In genomic region chr2:181955010-181955409, GRCh38 we compare ENCODE assay signal across 12 cellular contexts. TPM values are rescaled to one million over a fixed set of nuclear protein-coding genes. Genes with fewer than 3 reads are reported as not detected.
A peak's percentile ranks its signal among the peaks of the same experiment; 100 is the strongest.
DNase-seq lines count a peak whose midpoint lies in the region; ATAC-seq and TF ChIP-seq lines count a peak whose summit lies in the region.
"Had no signal": no experiment of that assay in that cellular context is flagged by ENCODE, and none has a peak within 500 bp of the region (broad histone marks: within the 10 kb centered on the region; RNA-seq: fewer than 3 reads in every experiment).

No MANE protein-coding gene starts in this region.

- peaks cover 9 to 14% of the 10 kb centered on the region in 2 donors for H3K4me1 Mint-ChIP-seq in immature natural killer cell

- H3K9me3 Mint-ChIP-seq in immature natural killer cell, result no peaks in the 10 kb centered on the region

- H3K27ac ChIP-seq in OCI-LY3 (ENCODE audit: low read length), result no peak overlapping the region
- H3K27ac ChIP-seq: testis had no signal

- peak overlapping the region; percentile 54; the same call in 1 of the 2 replicates for H3K9ac ChIP-seq in OCI-LY3 (ENCODE audit: low read length)

- no peaks in the 10 kb centered on the region for H3K79me2 ChIP-seq in OCI-LY3 (ENCODE audit: low read length)

- H3K27me3 ChIP-seq in OCI-LY3 (ENCODE audit: low read depth, low read length), result 0 out of 2 replicates have a peak, but pooled peaks cover 2% of the 10 kb centered on the region
- H3K27me3 ChIP-seq: pancreas, testis had no signal

- ATAC-seq in sciatic nerve, result no peak

- CTCF ChIA-PET in GM10248 (lab: Yijun Ruan, JAX), result interaction anchor here (0.6 to 4.5 kb wide), 20 partner anchors 9 to 286 kb away, joined by 3 to 30 read pairs (median 4); no protein-coding TSS in a partner anchor

- H3K4me1 ChIP-seq in OCI-LY3 (ENCODE audit: low read length), result peaks cover 24% of the 10 kb centered on the region

- peaks cover 0 to 12% (median 0%) of the 10 kb centered on the region in 3 donors for H3K27me3 Mint-ChIP-seq in immature natural killer cell (ENCODE audit: low read depth in 3 of 3)

- no peaks in the 10 kb centered on the region for H3K36me3 Mint-ChIP-seq in immature natural killer cell

- no peak overlapping the region for H3K4me3 Mint-ChIP-seq in immature natural killer cell

- H2AFZ ChIP-seq in OCI-LY3 (ENCODE audit: low read depth, low read length), result no peak overlapping the region

- H4K20me1 ChIP-seq in OCI-LY3 (ENCODE audit: insufficient read depth, low read length), result no peaks in the 10 kb centered on the region

- POLR2A ChIA-PET in GM10248 (lab: Yijun Ruan, JAX), result no interaction called here

- peak; percentile 44 for DNase-seq in GM04504 (ENCODE audit: low read depth)
- peak; percentile 79 for DNase-seq in epithelial cell of esophagus (ENCODE audit: low read depth)
- peak; percentile 51 for DNase-seq in renal cortical epithelial cell (ENCODE audit: low read depth)
- DNase-seq in activated naive CD4-positive, alpha-beta T cell treated with anti-CD3 and anti-CD28 coated beads, Interleukin-2, amount 50 U/mL, for 16 hours, result no peak
- DNase-seq in GM10248 (ENCODE audit: extremely low spot score), result no peak
- no peak for DNase-seq in sciatic nerve (ENCODE audit: low spot score)
- no peak for DNase-seq in immature natural killer cell
- DNase-seq: GF-D8, testis had no signal

- H3K4me3 ChIP-seq in OCI-LY3 (ENCODE audit: low read length) (peak overlapping the region; percentile 78; the same call in 1 of the 2 replicates), epithelial cell of esophagus (ENCODE audit: low read length) (no peak overlapping the region)
- H3K4me3 ChIP-seq: HAP-1 had no signal

- no peaks in the 10 kb centered on the region for H3K36me3 ChIP-seq in OCI-LY3 (replicated peaks; ENCODE audit: low read depth, low read length)
- H3K36me3 ChIP-seq: HAP-1, pancreas had no signal

- H3K4me2 ChIP-seq in OCI-LY3 (ENCODE audit: low read length), result peak overlapping the region; percentile 77

- no peak overlapping the region for H3K27ac Mint-ChIP-seq in immature natural killer cell

- H3K9me3 ChIP-seq in OCI-LY3 (ENCODE audit: insufficient read depth, low read length), result no peaks in the 10 kb centered on the region
- H3K9me3 ChIP-seq: HAP-1, pancreas, testis had no signal

- no peak for TF ChIP-seq CTCF in OCI-LY3 (IDR thresholded peaks at IDR 0.05; ENCODE audit: low read depth, low read length)
- no peak for TF ChIP-seq CTCF in epithelial cell of esophagus (IDR thresholded peaks at IDR 0.05; ENCODE audit: insufficient read depth, low read depth, low read length, missing control alignments)
- no peak for TF ChIP-seq CTCF in GM10248 (IDR thresholded peaks at IDR 0.05; ENCODE audit: control extremely low read depth, extremely low read depth, low read depth, missing control alignments)

- intact Hi-C loops in sciatic nerve (cut with DNase I), result no loop called here

RNA-seq across cellular contexts. Expression of gene PPP1R1C, which starts 30.6 kb away (rescaled TPM):
- total RNA-seq in renal cortical epithelial cell, result 1.9 and 3.5 TPM in 2 replicates
- total RNA-seq in sciatic nerve, result 18.1 TPM
- polyA plus RNA-seq in immature natural killer cell, result not detected

Comparison
In these comparisons a context has a peak if more than half of its experiments do, and no peak if none do; other contexts are left out.
1. DNase-seq: peak in GM04504 (single experiment), epithelial cell of esophagus (single experiment) and renal cortical epithelial cell (single experiment); none in activated naive CD4-positive, alpha-beta T cell treated with anti-CD3 and anti-CD28 coated beads, Interleukin-2, amount 50 U/mL, for 16 hours (single experiment), GM10248 (single experiment), sciatic nerve (single experiment) and immature natural killer cell (0 of 3).